In genomic region chr2:1910562-1911256, GRCh38 we compare ENCODE assay signal across 11 cellular contexts.
A peak's percentile ranks its signal among the peaks of the same experiment; 100 is the strongest.
DNase-seq lines count a peak whose midpoint lies in the region; ATAC-seq and TF ChIP-seq lines count a peak whose summit lies in the region.
"Had no signal": no experiment of that assay in that cellular context is flagged by ENCODE, and none has a peak within 500 bp of the region (broad histone marks: within the 10 kb centered on the region; RNA-seq: fewer than 3 reads in every experiment).

No MANE protein-coding gene starts in this region.

- peak overlapping the region; percentile 18 for H3K27ac ChIP-seq in caudate nucleus (ENCODE audit: low read depth, low read length)
- H3K27ac ChIP-seq: cardiac muscle cell had no signal

- POLR2A ChIA-PET in BJ (lab: Charles Lee), result no interaction called here
- POLR2A ChIA-PET in naive thymus-derived CD8-positive, alpha-beta T cell (lab: Charles Lee), result no interaction called here

- ATAC-seq in HG02852 (IDR thresholded peaks at IDR 0.05; ENCODE audit: unreplicated experiment) (no peak), GM18858 (IDR thresholded peaks at IDR 0.05; ENCODE audit: unreplicated experiment) (no peak), GM18505 (IDR thresholded peaks at IDR 0.05; ENCODE audit: unreplicated experiment) (no peak)
- ATAC-seq in naive thymus-derived CD8-positive, alpha-beta T cell, result no peak

- no peak overlapping the region for H3K4me3 Mint-ChIP-seq in naive thymus-derived CD8-positive, alpha-beta T cell
- H3K4me3 Mint-ChIP-seq: T-helper 1 cell treated with Interleukin-12 subunit alpha and Interleukin-12 subunit beta and Interleukin-4 antibody, amounts not matched to agents 30 μg/mL and 1 μg/mL, for 36 hours had no signal

- no peaks in the 10 kb centered on the region for H3K9me3 Mint-ChIP-seq in naive thymus-derived CD8-positive, alpha-beta T cell
- H3K9me3 Mint-ChIP-seq: T-helper 1 cell treated with Interleukin-12 subunit alpha and Interleukin-12 subunit beta and Interleukin-4 antibody, amounts not matched to agents 30 μg/mL and 1 μg/mL, for 36 hours had no signal

- DNase-seq in BJ (ENCODE audit: low read depth), result no peak
- peak; percentile 20 for DNase-seq in GDM1 (lab: John Stamatoyannopoulos, UW)
- peak in 17 of 61 donors; percentile 22 to 78 (median 36) for DNase-seq in caudate nucleus (lab: John Stamatoyannopoulos, UW)
- DNase-seq in medulla oblongata (ENCODE audit: extremely low spot score), result peak; percentile 83
- DNase-seq in naive thymus-derived CD8-positive, alpha-beta T cell, result no peak
- DNase-seq: NCI-H524 treated with DMSO at 0.1 percent for 48 hours had no signal

- TF ChIP-seq POLR2A in GM18505 (IDR thresholded peaks at IDR 0.05; ENCODE audit: borderline replicate concordance, extremely low read depth, insufficient read depth, insufficient read length), result no peak

- no peaks in the 10 kb centered on the region for H3K36me3 ChIP-seq in BJ (ENCODE audit: control insufficient read depth, insufficient read depth, low read length)
- H3K36me3 ChIP-seq: cardiac muscle cell had no signal

- CTCF ChIA-PET in BJ (lab: Yijun Ruan, JAX), result interaction anchor here (0.6 to 2.1 kb wide), 4 partner anchors 11 to 381 kb away, joined by 3 to 5 read pairs (median 4); no protein-coding TSS in a partner anchor

- no peaks in the 10 kb centered on the region for H3K27me3 ChIP-seq in BJ (ENCODE audit: control insufficient read depth, insufficient read depth, low read length)
- H3K27me3 ChIP-seq: cardiac muscle cell had no signal

- TF ChIP-seq CTCF in BJ (IDR thresholded peaks at IDR 0.05; ENCODE audit: insufficient read depth, low read depth, low read length), result 0 out of 2 replicates have a peak, but pooled peaks have one; percentile 22

- H3K4me3 ChIP-seq in BJ (ENCODE audit: low read depth, low read length), result no peak overlapping the region
- H3K4me3 ChIP-seq: cardiac muscle cell had no signal

- H3K4me1 Mint-ChIP-seq in naive thymus-derived CD8-positive, alpha-beta T cell, result peaks cover 0 to 4% (median 0%) of the 10 kb centered on the region in 4 donors

- H3K27ac Mint-ChIP-seq in naive thymus-derived CD8-positive, alpha-beta T cell, result peak overlapping the region in 1 of 10 donors; percentile 50
- H3K27ac Mint-ChIP-seq: T-helper 1 cell treated with Interleukin-12 subunit alpha and Interleukin-12 subunit beta and Interleukin-4 antibody, amounts not matched to agents 30 μg/mL and 1 μg/mL, for 36 hours had no signal

- peaks cover 5 to 36% (median 11%) of the 10 kb centered on the region in 5 donors for H3K27me3 Mint-ChIP-seq in naive thymus-derived CD8-positive, alpha-beta T cell

- no peaks in the 10 kb centered on the region for H3K36me3 Mint-ChIP-seq in naive thymus-derived CD8-positive, alpha-beta T cell

Comparison
In these comparisons a context has a peak if more than half of its experiments do, and no peak if none do; other contexts are left out.
1. DNase-seq: peak in GDM1 (single experiment) and medulla oblongata (single experiment); none in BJ (single experiment) and naive thymus-derived CD8-positive, alpha-beta T cell (0 of 10).